In genomic region chrX:79266702-79267101, GRCh38 we compare ENCODE assay signal across 1 cellular context.
A peak's percentile ranks its signal among the peaks of the same experiment; 100 is the strongest.
TF ChIP-seq lines count a peak whose summit lies in the region.

No MANE protein-coding gene starts in this region.

TF ChIP-seq in K562, 482 proteins besides CTCF, POLR2A, EP300 and RAD21 (continued from another document):
- TF ChIP-seq ZBTB40 (IDR thresholded peaks at IDR 0.05) (peak; percentile 49; the same call in 1 of the 2 replicates), ZBTB40 (CRISPR knock-in tag; IDR thresholded peaks at IDR 0.05) (no peak), NFE2 (IDR thresholded peaks at IDR 0.05; ENCODE audit: low read depth) (no peak), ZNF239 (CRISPR knock-in tag; IDR thresholded peaks at IDR 0.05) (no peak), ZNF449 (CRISPR knock-in tag; IDR thresholded peaks at IDR 0.05) (no peak), KAT8 (IDR thresholded peaks at IDR 0.05; ENCODE audit: low read depth) (no peak), DMBX1 (CRISPR knock-in tag; IDR thresholded peaks at IDR 0.05; ENCODE audit: borderline replicate concordance) (no peak), ZNF518B (CRISPR knock-in tag; IDR thresholded peaks at IDR 0.05) (no peak)
